8 cellular contexts compared by ENCODE assay signal in genomic region chrX:11137543-11138139, GRCh38. TPM values are rescaled to one million over a fixed set of nuclear protein-coding genes. Genes with fewer than 3 reads are reported as not detected.
DNase-seq lines count a peak whose midpoint lies in the region; ATAC-seq, FAIRE-seq and TF ChIP-seq lines count a peak whose summit lies in the region.

No MANE protein-coding gene starts in this region.

- no peaks in the 10 kb centered on the region for H3K9me3 ChIP-seq in RWPE2 (ENCODE audit: severe bottlenecking)
- no peaks in the 10 kb centered on the region for H3K9me3 ChIP-seq in tibial artery

- no peak overlapping the region for H3K4me3 ChIP-seq in RWPE2 (ENCODE audit: severe bottlenecking)
- H3K4me3 ChIP-seq in tibial artery, result no peak overlapping the region

- ATAC-seq in RWPE2 (ENCODE audit: low read depth) (no peak), HG02759 (IDR thresholded peaks at IDR 0.05; ENCODE audit: unreplicated experiment) (no peak), GM18505 (IDR thresholded peaks at IDR 0.05; ENCODE audit: unreplicated experiment) (no peak)

- TF ChIP-seq CTCF in RWPE2 (IDR thresholded peaks at IDR 0.05; ENCODE audit: poor library complexity, severe bottlenecking) (peak; percentile 75), tibial artery (IDR thresholded peaks at IDR 0.05) (peak; percentile 56 to 61)

- H3K27me3 ChIP-seq in RWPE2 (ENCODE audit: insufficient read depth, poor library complexity, severe bottlenecking) (no peaks in the 10 kb centered on the region), tibial artery (no peaks in the 10 kb centered on the region)

- intact Hi-C loops in tibial artery (cut with DNase I; ENCODE audit: low total_unique reads), result loop anchor here (5.0 kb wide), 1 partner anchor 945 kb away; no protein-coding TSS in a partner anchor

- FAIRE-seq in GM12892 (lab: Jason Lieb, UNC), result peak; percentile 33

- H3K4me1 ChIP-seq in RWPE2 (ENCODE audit: insufficient read depth, poor library complexity, severe bottlenecking), result no peaks in the 10 kb centered on the region
- H3K4me1 ChIP-seq in tibial artery, result no peaks in the 10 kb centered on the region

- peak; percentile 11 for DNase-seq in AG20443 (ENCODE audit: low spot score)
- DNase-seq in GM12892 (ENCODE audit: insufficient read length), result no peak
- no peak for DNase-seq in RWPE2 (ENCODE audit: low spot score)
- DNase-seq in glomerular endothelial cell (ENCODE audit: extremely low read depth, low read depth, low spot score), result peak; percentile 27
- no peak for DNase-seq in tibial artery
- no peak for DNase-seq in NCI-H524 treated with DMSO at 0.1 percent for 48 hours (lab: John Stamatoyannopoulos, UW)

- no peak overlapping the region for H3K27ac ChIP-seq in RWPE2 (ENCODE audit: poor library complexity, severe bottlenecking)
- no peak overlapping the region for H3K27ac ChIP-seq in tibial artery

- H3K36me3 ChIP-seq in RWPE2 (ENCODE audit: low read depth) (no peaks in the 10 kb centered on the region), tibial artery (no peaks in the 10 kb centered on the region)

- TF ChIP-seq POLR2A in GM12892 (IDR thresholded peaks at IDR 0.05; ENCODE audit: low read depth, low read length), result no peak
- no peak for TF ChIP-seq POLR2A in GM18505 (IDR thresholded peaks at IDR 0.05; ENCODE audit: borderline replicate concordance, extremely low read depth, insufficient read depth, insufficient read length)

RNA-seq across cellular contexts. Expression of gene HCCS, which starts 26.5 kb away (rescaled TPM):
- 25.2 TPM for polyA plus RNA-seq in GM12892 (2012; ENCODE audit: missing spikeins)
- total RNA-seq in glomerular endothelial cell, result 11.5 and 24.4 TPM in 2 replicates

Comparison
In these comparisons a context has a peak if more than half of its experiments do, and no peak if none do; other contexts are left out.
1. DNase-seq: peak in AG20443 (single experiment) and glomerular endothelial cell (single experiment); none in GM12892 (single experiment), RWPE2 (single experiment), tibial artery (0 of 2) and NCI-H524 treated with DMSO at 0.1 percent for 48 hours (single experiment).